In the genomic region with DNA sequence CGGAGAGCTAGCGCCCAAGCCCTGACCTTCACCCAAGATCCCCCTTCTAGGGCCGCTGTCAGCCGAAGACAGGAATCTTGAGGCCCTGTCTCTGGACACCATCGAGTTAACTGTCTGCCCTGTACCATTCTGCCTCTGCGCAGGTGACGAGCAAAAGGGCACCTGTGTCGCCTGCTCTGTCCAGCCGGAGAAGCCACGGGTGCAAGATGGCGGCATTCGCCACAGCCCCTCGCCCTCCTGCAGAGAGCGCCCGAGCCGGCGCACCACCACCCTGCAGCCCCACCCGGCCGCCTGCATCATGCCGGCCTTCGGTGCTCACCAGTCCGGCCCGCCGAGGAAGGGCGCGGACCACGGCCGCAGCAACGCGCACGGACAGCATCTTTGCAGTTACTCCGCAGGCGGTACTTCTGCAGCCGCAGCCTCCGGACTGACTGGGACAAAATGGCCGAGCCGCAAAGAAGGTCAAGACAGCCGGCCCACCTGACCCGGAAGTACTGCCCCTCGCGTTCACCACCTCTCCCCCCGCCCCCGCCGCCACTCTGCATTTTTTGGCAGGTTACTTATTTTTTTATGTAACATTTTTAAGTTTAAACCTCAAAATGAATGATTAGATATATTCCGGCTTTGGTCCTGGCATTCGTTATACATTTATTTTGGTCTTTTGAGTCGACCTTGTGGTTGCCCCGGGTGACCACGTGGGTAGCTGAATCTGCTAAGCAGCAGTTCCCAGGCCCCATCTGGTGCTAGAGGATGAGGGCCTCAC, we compare ENCODE assay signal across 8 cellular contexts. TPM values are rescaled to one million over a fixed set of nuclear protein-coding genes. Genes with fewer than 3 reads are reported as not detected.
DNase-seq lines count a peak whose midpoint lies in the region; ATAC-seq and TF ChIP-seq lines count a peak whose summit lies in the region.

A gene (minus strand): TSS at position 444 of the 763 bp plus-strand sequence. CDS start 65 bp downstream, at position 379.

- H3K9me2 ChIP-seq in SU-DHL-6 (replicated peaks; ENCODE audit: insufficient read depth, low read length): no peaks in the 10 kb centered on the region

- H3K9ac ChIP-seq in SU-DHL-6 (ENCODE audit: low read length): peak within 1 kb of the TSS; percentile 74

- TF ChIP-seq EP300 in upper lobe of left lung (IDR thresholded peaks at IDR 0.05): peak in 1 of 4 donors; percentile 11

- peaks cover 25 to 43% (median 31%) of the 10 kb centered on the region in 4 donors for H3K4me1 ChIP-seq in upper lobe of left lung

- WGBS in upper lobe of left lung, 2 donors: 0 to 3% methylated on average over 25 to 37 of the region's 49 CpGs

- TF ChIP-seq CTCF in GM10266 (IDR thresholded peaks at IDR 0.05; ENCODE audit: control insufficient read depth, insufficient read depth, low read depth, missing control alignments): peak; percentile 12
- no peak for TF ChIP-seq CTCF in HFF-Myc (IDR thresholded peaks at IDR 0.05; ENCODE audit: low read depth, low read length, missing control alignments)
- TF ChIP-seq CTCF in SU-DHL-6 (IDR thresholded peaks at IDR 0.05; ENCODE audit: insufficient read depth, low read length, poor library complexity, severe bottlenecking): peak; percentile 19
- TF ChIP-seq CTCF in upper lobe of left lung (IDR thresholded peaks at IDR 0.05): peak in 1 of 6 experiments; percentile 4

- H3K9me3 ChIP-seq in SU-DHL-6 (ENCODE audit: insufficient read depth, low read length) (no peaks in the 10 kb centered on the region), upper lobe of left lung (no peaks in the 10 kb centered on the region)

- DNase-seq in GM10266 (ENCODE audit: extremely low spot score) (peak; percentile 87), HFF-Myc (ENCODE audit: extremely low read depth, low read depth) (peak; percentile 39), NAMALWA (ENCODE audit: low spot score) (peak; percentile 85), cardiac septum (ENCODE audit: low spot score) (peak; percentile 95), posterior cingulate gyrus (peak; percentile 87 to 98 (median 92)), upper lobe of left lung (peak; percentile 92 to 94)
- peak; percentile 68 for DNase-seq in activated naive CD8-positive, alpha-beta T cell treated with anti-CD3 and anti-CD28 coated beads, Interleukin-2, amount 50 U/mL, for 16 hours (ENCODE audit: low read depth, low spot score)

- H3K36me3 ChIP-seq in SU-DHL-6 (ENCODE audit: low read length): peaks cover 15% of the 10 kb centered on the region
- peaks cover 0 to 18% (median 8%) of the 10 kb centered on the region in 4 donors for H3K36me3 ChIP-seq in upper lobe of left lung

- peak; percentile 92 to 96 for ATAC-seq in upper lobe of left lung (ENCODE audit: low FRiP score in 2 of 2)

- H3F3A ChIP-seq in SU-DHL-6 (ENCODE audit: insufficient read depth): no peaks in the 10 kb centered on the region; the same call in 1 of the 2 replicates

- H3K79me2 ChIP-seq in SU-DHL-6 (ENCODE audit: insufficient read depth, low read length): peaks cover 51% of the 10 kb centered on the region

- H3K4me3 ChIP-seq in HFF-Myc (replicated peaks; ENCODE audit: low read depth, low read length) (peak within 1 kb of the TSS; percentile 82), SU-DHL-6 (ENCODE audit: insufficient read depth, low read length, poor library complexity, severe bottlenecking) (peak within 1 kb of the TSS; percentile 72), upper lobe of left lung (peak within 1 kb of the TSS; percentile 67 to 100 (median 80))

- peaks cover 13% of the 10 kb centered on the region; the same call in 1 of the 2 replicates for H4K20me1 ChIP-seq in SU-DHL-6 (ENCODE audit: low read depth, low read length)

- intact Hi-C loops in cardiac septum (cut with DNase I) (no loop called here), posterior cingulate gyrus (cut with DNase I) (loop anchor here (10.0 kb wide), 1 partner anchor 77 kb away; a partner anchor contains a TSS)

- H3K4me2 ChIP-seq in SU-DHL-6 (ENCODE audit: low read depth, low read length, poor library complexity, severe bottlenecking): peak within 1 kb of the TSS; percentile 63

- peak within 1 kb of the TSS; percentile 87 for H2AFZ ChIP-seq in SU-DHL-6 (ENCODE audit: low read depth, low read length, severe bottlenecking)

- H3K27ac ChIP-seq in SU-DHL-6 (ENCODE audit: low read depth, low read length) (peak within 1 kb of the TSS; percentile 71), upper lobe of left lung (peak within 1 kb of the TSS; percentile 84 to 94 (median 88))

- H3K27me3 ChIP-seq in SU-DHL-6 (ENCODE audit: low read length) (no peaks in the 10 kb centered on the region), upper lobe of left lung (no peaks in the 10 kb centered on the region)

- TF ChIP-seq POLR2A in upper lobe of left lung (IDR thresholded peaks at IDR 0.05): peak in 3 of 4 donors; percentile 79 to 89 (median 82)

RNA-seq across cellular contexts. Expression of the gene that starts here (rescaled TPM):
- 1,569 TPM for total RNA-seq in cardiac septum
- total RNA-seq in upper lobe of left lung: 100 to 1,000 TPM; 144 to 350 (median 266) TPM

Comparison
In these comparisons a context has a peak if more than half of its experiments do, and no peak if none do; other contexts are left out.
1. Peak in every context shown above with its lines: DNase-seq, ATAC-seq, H3K4me3 ChIP-seq and H3K27ac ChIP-seq.
2. DNase-seq: peak in every context shown above with its lines; median percentile 95 in cardiac septum; 93 in upper lobe of left lung; 92 in posterior cingulate gyrus; 87 in GM10266; 85 in NAMALWA; 68 in activated naive CD8-positive, alpha-beta T cell treated with anti-CD3 and anti-CD28 coated beads, Interleukin-2, amount 50 U/mL, for 16 hours; 39 in HFF-Myc.